In the genomic region with DNA sequence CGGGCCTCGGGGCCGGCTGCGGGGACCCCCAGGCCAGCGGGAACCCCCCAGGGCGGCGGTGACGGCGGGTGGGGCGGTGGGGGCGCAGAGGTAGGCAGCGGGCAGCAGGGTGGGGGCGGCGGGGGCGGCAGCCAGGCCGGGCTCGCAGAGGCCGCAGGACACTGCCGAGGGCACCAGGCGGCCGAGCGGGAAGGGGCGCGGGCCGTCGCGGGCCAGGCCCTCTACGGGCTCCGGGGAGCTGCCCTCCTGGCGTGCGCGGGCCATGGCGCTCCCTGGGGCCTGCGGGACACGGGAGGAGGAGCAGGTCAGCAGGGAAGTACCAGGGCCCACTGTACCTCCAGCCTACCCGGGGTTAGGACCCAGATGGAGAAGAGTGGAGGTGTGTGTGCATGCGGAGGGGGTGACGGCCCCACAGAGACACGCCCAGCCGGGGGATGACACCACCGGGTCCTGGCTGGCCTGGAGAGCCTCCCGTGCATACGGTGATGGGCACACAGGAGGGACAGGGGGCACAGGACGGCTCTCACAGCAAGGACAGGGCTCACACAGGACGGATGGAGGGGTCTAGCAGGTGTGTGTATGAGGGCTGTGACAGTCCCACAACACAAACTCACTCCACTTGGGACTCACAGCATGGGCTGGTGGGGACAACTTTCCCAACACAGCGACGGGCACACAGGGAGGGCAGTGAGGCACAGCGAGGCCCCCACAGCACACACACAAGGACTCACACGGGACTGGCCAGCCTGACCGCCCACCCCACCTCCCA, we compare ENCODE assay signal across 1 cellular context.
TF ChIP-seq lines count a peak whose summit lies in the region.

No MANE protein-coding gene starts in this region.

TF ChIP-seq in H1, 55 proteins besides CTCF, POLR2A, EP300 and RAD21:
- TF ChIP-seq POU5F1 (IDR thresholded peaks at IDR 0.05; ENCODE audit: low read depth, low read length) = no peak
- no peak for TF ChIP-seq TAF7 (optimal IDR thresholded peaks at IDR 0.05; ENCODE audit: borderline replicate concordance, low read depth, low read length)
- TF ChIP-seq JUND (IDR thresholded peaks at IDR 0.05; ENCODE audit: low read length) = no peak
- peak in 1 of 2 experiments; percentile 59; a peak in 2 of 4 replicates for TF ChIP-seq SIN3A (conservative IDR thresholded peaks at IDR 0.05 in 1 of 2, IDR thresholded peaks at IDR 0.05 in 1 of 2; ENCODE audit: low read depth in 1 of 2, low read length in 2 of 2)
- 0 out of 2 replicates have a peak, but pooled peaks have one; percentile 26 for TF ChIP-seq PHF8 (conservative IDR thresholded peaks at IDR 0.05; ENCODE audit: low read depth, low read length)
- no peak for TF ChIP-seq BRCA1 (IDR thresholded peaks at IDR 0.05; ENCODE audit: low read depth, low read length)
- TF ChIP-seq BACH1 (IDR thresholded peaks at IDR 0.05; ENCODE audit: low read length) = no peak
- TF ChIP-seq CBX8 (IDR thresholded peaks at IDR 0.05; ENCODE audit: borderline replicate concordance, low read depth, low read length) = no peak
- no peak for TF ChIP-seq SP4 (IDR thresholded peaks at IDR 0.05; ENCODE audit: low read length)
- TF ChIP-seq CREB1 (IDR thresholded peaks at IDR 0.05) = no peak
- peak; percentile 4 for TF ChIP-seq KDM4A (IDR thresholded peaks at IDR 0.05; ENCODE audit: low read depth, low read length, severe bottlenecking)
